ENCODE assay signal across 29 cellular contexts in genomic region chr19:33699754-33700407, GRCh38.
DNase-seq lines count a peak whose midpoint lies in the region; ATAC-seq, FAIRE-seq and TF ChIP-seq lines count a peak whose summit lies in the region.
"Had no signal": no experiment of that assay in that cellular context is flagged by ENCODE, and none has a peak within 500 bp of the region (broad histone marks: within the 10 kb centered on the region; RNA-seq: fewer than 3 reads in every experiment).

No MANE protein-coding gene starts in this region.

- H4K91ac ChIP-seq in neuronal stem cell (ENCODE audit: low read depth, low read length, poor library complexity): no peak overlapping the region

- WGBS in A549 (ENCODE audit: missing lambda C conversion rate): 47% methylated on average over 13 of the region's 13 CpGs
- no CpG with 5 or more reads among the region's 13 CpGs for WGBS in neuronal stem cell (ENCODE audit: extremely low coverage in 2 of 2, insufficient read length in 2 of 2, insufficient replicate concordance in 1 of 2), 2 donors
- WGBS in suprapubic skin: 63% methylated on average over 6 of the region's 13 CpGs

- H4K8ac ChIP-seq in neuronal stem cell (ENCODE audit: low read depth, low read length): no peak overlapping the region

- no peak overlapping the region for H2BK5ac ChIP-seq in neuronal stem cell (ENCODE audit: low read length)

- H3K23ac ChIP-seq in neuronal stem cell (ENCODE audit: low read depth, low read length, poor library complexity): no peak overlapping the region

- H3K14ac ChIP-seq in neuronal stem cell (ENCODE audit: low read length): peak overlapping the region; percentile 39

- H3K4me3 ChIP-seq in A549 (no peak overlapping the region), H7 (ENCODE audit: insufficient read depth, low read depth, low read length) (no peak overlapping the region), neuronal stem cell (ENCODE audit: low read length in 2 of 2) (no peak overlapping the region), suprapubic skin (no peak overlapping the region)
- H3K4me3 ChIP-seq: MG63, Peyer's patch, SJCRH30 had no signal

- no peak overlapping the region for H3K9ac ChIP-seq in neuronal stem cell (ENCODE audit: low read depth, low read length, poor library complexity)

- H3K27ac ChIP-seq in A549: no peak overlapping the region
- no peak overlapping the region for H3K27ac ChIP-seq in neuronal stem cell (replicated peaks; ENCODE audit: low read length)
- H3K27ac ChIP-seq in suprapubic skin: no peak overlapping the region
- H3K27ac ChIP-seq: Peyer's patch, SJCRH30 had no signal

- H2AK5ac ChIP-seq in neuronal stem cell (ENCODE audit: low read depth, low read length): no peak overlapping the region

- ATAC-seq in A549: peak in 1 of 2 experiments; percentile 10; a peak in 3 of 6 replicates
- ATAC-seq: SK-N-SH treated with all-trans-retinoic acid at 6 μM for 48 hours had no signal

- no peak overlapping the region for H3K4ac ChIP-seq in neuronal stem cell (ENCODE audit: low read length)

- POLR2A ChIA-PET in A549 (lab: Yijun Ruan, JAX): no interaction called here

- H3K18ac ChIP-seq in neuronal stem cell (ENCODE audit: low read length): peak overlapping the region; percentile 38

- no peak overlapping the region for H3K4me2 ChIP-seq in A549
- H3K4me2 ChIP-seq in neuronal stem cell (ENCODE audit: insufficient read depth, low read length, poor library complexity, severe bottlenecking): no peak overlapping the region

- no peak overlapping the region for H2BK15ac ChIP-seq in neuronal stem cell (ENCODE audit: low read length)

- peak; percentile 86 for FAIRE-seq in A549 (lab: Jason Lieb, UNC)
- FAIRE-seq: A204.1, GM12892 had no signal

- TF ChIP-seq RAD21 in A549 (conservative IDR thresholded peaks at IDR 0.05 in 1 of 2, IDR thresholded peaks at IDR 0.05 in 1 of 2): no peak

- TF ChIP-seq EP300 in A549 (IDR thresholded peaks at IDR 0.05): no peak
- TF ChIP-seq EP300 in suprapubic skin (IDR thresholded peaks at IDR 0.05): no peak

- no peak overlapping the region for H2AFZ ChIP-seq in neuronal stem cell (ENCODE audit: low read length)

- H3K9me3 ChIP-seq in A549 (no peaks in the 10 kb centered on the region), neuronal stem cell (replicated peaks in 1 of 2; ENCODE audit: control insufficient read depth in 2 of 2, insufficient read depth in 1 of 2, low read depth in 1 of 2, low read length in 2 of 2) (no peaks in the 10 kb centered on the region), suprapubic skin (no peaks in the 10 kb centered on the region)
- H3K9me3 ChIP-seq: MG63, Peyer's patch, SJCRH30 had no signal

- no peak overlapping the region for H2BK120ac ChIP-seq in neuronal stem cell (ENCODE audit: low read depth, low read length)

- H3K79me1 ChIP-seq in neuronal stem cell (ENCODE audit: low read depth, low read length): no peaks in the 10 kb centered on the region

- CTCF ChIA-PET in A549 (lab: Yijun Ruan, JAX): interaction anchor here (0.5 to 1.6 kb wide), 6 partner anchors 9 to 358 kb away, joined by 3 to 4 read pairs (median 3); no protein-coding TSS in a partner anchor

- H3K36me3 ChIP-seq in H7 (replicated peaks; ENCODE audit: control insufficient read depth, insufficient read depth, low read length) (no peaks in the 10 kb centered on the region), neuronal stem cell (replicated peaks in 1 of 2; ENCODE audit: control insufficient read depth in 2 of 2, insufficient read depth in 2 of 2, low read length in 2 of 2) (no peaks in the 10 kb centered on the region), suprapubic skin (no peaks in the 10 kb centered on the region)
- H3K36me3 ChIP-seq: MG63, Peyer's patch, SJCRH30 had no signal

- TF ChIP-seq CTCF in A549 (IDR thresholded peaks at IDR 0.05) (no peak), suprapubic skin (IDR thresholded peaks at IDR 0.05) (no peak)

- DNase-seq in A549 (ENCODE audit: low read depth in 1 of 2, low spot score in 1 of 2) (no peak), H7 (peak; percentile 28), neuronal stem cell (ENCODE audit: low spot score) (no peak), suprapubic skin (ENCODE audit: low spot score in 2 of 2) (peak; percentile 36 to 49), NCI-H2081 treated with DMSO at 0.1 percent for 48 hours (lab: John Stamatoyannopoulos, UW) (no peak), COLO668 (lab: John Stamatoyannopoulos, UW; ENCODE audit: unreplicated experiment) (no peak), midbrain (lab: John Stamatoyannopoulos, UW) (no peak)
- DNase-seq: C1 segment of cervical spinal cord, Calu3, DMS153, DND-41, GOT3, HCEC 1CT, IMR-90, KG1, MG63, NCI-H1105 treated with DMSO at 0.1 percent for 48 hours, NCI-H1694 treated with DMSO at 0.1 percent for 48 hours, NCI-H2081, NCI-H2171, NCI-H226, NCI-H510A, NCI-H69, OCI-M1, Peyer's patch, SJCRH30 had no signal

- H3K27me3 ChIP-seq in H7 (ENCODE audit: control insufficient read depth, insufficient read depth, low read length) (no peaks in the 10 kb centered on the region), neuronal stem cell (ENCODE audit: control insufficient read depth in 3 of 3, insufficient read depth in 3 of 3, low read depth in 1 of 3, low read length in 3 of 3) (no peaks in the 10 kb centered on the region), suprapubic skin (peaks cover 12% of the 10 kb centered on the region)
- H3K27me3 ChIP-seq: Peyer's patch, SJCRH30 had no signal

- H2BK12ac ChIP-seq in neuronal stem cell (ENCODE audit: low read length): no peak overlapping the region

- no peak for TF ChIP-seq POLR2A in A549 (IDR thresholded peaks at IDR 0.05; ENCODE audit: low read length)
- no peak for TF ChIP-seq POLR2A in suprapubic skin (IDR thresholded peaks at IDR 0.05)

- no peaks in the 10 kb centered on the region for H3K4me1 ChIP-seq in A549
- H3K4me1 ChIP-seq in neuronal stem cell (ENCODE audit: control insufficient read depth in 2 of 2, insufficient read depth in 1 of 2, low read depth in 1 of 2, low read length in 2 of 2): no peaks in the 10 kb centered on the region
- H3K4me1 ChIP-seq in suprapubic skin: no peaks in the 10 kb centered on the region
- H3K4me1 ChIP-seq: Peyer's patch, SJCRH30 had no signal

TF ChIP-seq in A549, 52 proteins besides CTCF, POLR2A, EP300 and RAD21 (continues in another document):
- TF ChIP-seq E2F6 (IDR thresholded peaks at IDR 0.05; ENCODE audit: borderline replicate concordance, low read depth) (no peak), MYC (IDR thresholded peaks at IDR 0.05; ENCODE audit: borderline replicate concordance, low read length) (no peak), MAZ (IDR thresholded peaks at IDR 0.05; ENCODE audit: borderline replicate concordance, low read depth, low read length) (no peak), HEYL (CRISPR knock-in tag; IDR thresholded peaks at IDR 0.05) (no peak), FOSB (CRISPR knock-in tag; IDR thresholded peaks at IDR 0.05) (no peak), CBX8 (IDR thresholded peaks at IDR 0.05) (no peak), BHLHE40 (IDR thresholded peaks at IDR 0.05; ENCODE audit: low read depth, low read length) (no peak), REST (IDR thresholded peaks at IDR 0.05) (no peak), ZNF302 (CRISPR knock-in tag; IDR thresholded peaks at IDR 0.05) (no peak), CEBPB (IDR thresholded peaks at IDR 0.05) (no peak), NR3C1 (IDR thresholded peaks at IDR 0.05) (no peak), ELK1 (IDR thresholded peaks at IDR 0.05; ENCODE audit: low read depth, low read length) (no peak), HDAC2 (IDR thresholded peaks at IDR 0.05) (no peak), SREBF2 (IDR thresholded peaks at IDR 0.05) (no peak), KDM1A (IDR thresholded peaks at IDR 0.05; ENCODE audit: low read depth) (no peak), RCOR1 (IDR thresholded peaks at IDR 0.05; ENCODE audit: low read depth, low read length) (no peak)

Comparison
In these comparisons a context has a peak if more than half of its experiments do, and no peak if none do; other contexts are left out.
1. DNase-seq: peak in H7 (single experiment) and suprapubic skin (2 of 2); none in A549 (0 of 2), neuronal stem cell (single experiment), NCI-H2081 treated with DMSO at 0.1 percent for 48 hours (single experiment), COLO668 (single experiment) and midbrain (single experiment).